ENCODE assay signal across 8 cellular contexts in the genomic region with DNA sequence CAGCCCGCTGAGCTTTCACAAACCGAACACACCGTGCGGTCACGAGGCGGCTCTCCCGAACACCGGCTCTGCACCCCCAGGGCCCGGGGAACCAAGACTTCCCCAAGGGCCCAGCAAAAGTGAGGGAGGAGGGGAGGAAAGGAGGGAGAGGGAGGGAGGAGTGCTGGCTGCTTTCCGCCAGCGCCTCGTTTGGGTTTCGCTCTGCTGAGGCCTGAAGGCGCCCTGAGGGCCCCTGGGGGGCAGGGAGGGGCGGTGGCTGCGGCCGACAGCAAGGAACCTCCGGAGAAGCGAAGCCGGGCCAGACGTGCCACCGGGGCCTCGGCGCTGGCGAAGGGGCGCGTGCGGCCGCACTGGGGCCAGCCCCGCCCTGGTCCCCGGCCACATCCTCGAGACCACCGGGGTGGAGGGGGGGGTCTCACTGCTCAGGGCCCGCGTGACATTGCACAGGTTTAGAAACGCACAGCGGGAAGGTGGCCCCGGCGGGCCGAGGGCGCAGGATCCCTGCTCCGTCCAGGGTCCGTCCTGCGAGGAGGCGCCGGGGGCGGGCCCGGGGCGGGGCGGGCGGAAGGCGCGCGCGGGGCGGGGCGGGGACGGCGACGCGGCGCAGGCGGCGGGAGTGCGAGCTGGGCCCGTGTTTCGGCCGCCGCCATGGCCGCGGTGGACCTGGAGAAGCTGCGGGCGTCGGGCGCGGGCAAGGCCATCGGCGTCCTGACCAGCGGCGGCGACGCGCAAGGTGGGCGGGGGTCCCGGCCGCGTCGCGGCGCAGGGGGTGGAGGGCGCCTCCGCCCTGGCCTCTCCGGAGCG. TPM values are rescaled to one million over a fixed set of nuclear protein-coding genes. Genes with fewer than 3 reads are reported as not detected.
DNase-seq lines count a peak whose midpoint lies in the region; ATAC-seq and TF ChIP-seq lines count a peak whose summit lies in the region.

Gene PFKL, plus strand, starts transcription at position 596 of the 804 bp plus-strand sequence. Its CDS starts 53 bp downstream, at position 649.

- 0 out of 2 replicates have a peak, but pooled peaks cover 3% of the 10 kb centered on the region for H3K79me2 ChIP-seq in GM23338 (replicated peaks; ENCODE audit: insufficient read depth)

- POLR2A ChIA-PET in MCF 10A (lab: Yijun Ruan, JAX), result interaction anchor here (0.6 to 2.4 kb wide), 7 partner anchors 22 to 541 kb away, joined by 3 to 10 read pairs (median 3); partner anchors contain the start of gene CFAP410

- H3K27me3 ChIP-seq in GM06990 (replicated peaks; ENCODE audit: control insufficient read depth, insufficient read depth, low read length) (no peaks in the 10 kb centered on the region), GM23338 (ENCODE audit: insufficient read depth) (peaks cover 10% of the 10 kb centered on the region; the same call in 1 of the 2 replicates), sigmoid colon (peaks cover 0 to 25% (median 25%) of the 10 kb centered on the region in 3 donors)

- peak within 1 kb of the TSS; percentile 83; the same call in 1 of the 2 replicates for H3K27ac ChIP-seq in GM23338 (ENCODE audit: low read depth)
- peak within 1 kb of the TSS; percentile 89 to 96 (median 92) for H3K27ac ChIP-seq in sigmoid colon

- no peak for TF ChIP-seq CTCF in GM06990 (IDR thresholded peaks at IDR 0.05; ENCODE audit: insufficient read depth, low read length, poor library complexity, severe bottlenecking)
- TF ChIP-seq CTCF in GM23338 (conservative IDR thresholded peaks at IDR 0.05; ENCODE audit: low read depth in 2 of 2), result no peak
- no peak for TF ChIP-seq CTCF in MCF 10A (IDR thresholded peaks at IDR 0.05; ENCODE audit: unreplicated experiment)
- no peak for TF ChIP-seq CTCF in sigmoid colon (IDR thresholded peaks at IDR 0.05)

- intact Hi-C loops in MCF 10A (cut with micrococcal nuclease), result no loop called here
- intact Hi-C loops in sigmoid colon (cut with DNase I), result loop anchor here (2.0 to 5.0 kb wide), 3 partner anchors 39 to 432 kb away; partner anchors contain the start of genes AGPAT3, CFAP410 and TRAPPC10

- ATAC-seq in GM23338, result peak; percentile 44
- no peak for ATAC-seq in GM18519 (IDR thresholded peaks at IDR 0.05; ENCODE audit: low FRiP score, unreplicated experiment)

- peak in 1 of 2 donors; percentile 33 for TF ChIP-seq POLR2A in sigmoid colon (IDR thresholded peaks at IDR 0.05)

- no peaks in the 10 kb centered on the region for H3K9me3 ChIP-seq in sigmoid colon

- H3K4me3 Mint-ChIP-seq in GM23338, result peak within 1 kb of the TSS; percentile 85
- H3K4me3 Mint-ChIP-seq in MCF 10A (ENCODE audit: unreplicated experiment), result peak within 1 kb of the TSS; percentile 72

- H3K36me3 Mint-ChIP-seq in GM23338 (ENCODE audit: low read depth) (no peaks in the 10 kb centered on the region), MCF 10A (ENCODE audit: insufficient read depth, unreplicated experiment) (peaks cover under 1% of the 10 kb centered on the region)

- DNase-seq in GM06990 (ENCODE audit: extremely low read depth, insufficient read length), result peak; percentile 91
- peak; percentile 72 for DNase-seq in GM23338 (ENCODE audit: low spot score)
- DNase-seq in LHCN-M2 (ENCODE audit: low read depth), result peak; percentile 44
- peak; percentile 78 for DNase-seq in UCSD-AML1 (lab: John Stamatoyannopoulos, UW; ENCODE audit: unreplicated experiment)
- peak; percentile 54 for DNase-seq in MCF 10A (ENCODE audit: unreplicated experiment)
- DNase-seq in sigmoid colon, result peak; percentile 81

- no peaks in the 10 kb centered on the region for H4K20me1 ChIP-seq in GM23338 (replicated peaks; ENCODE audit: insufficient read depth)

- H3K4me1 Mint-ChIP-seq in GM23338 (peaks cover 10% of the 10 kb centered on the region), MCF 10A (ENCODE audit: insufficient read depth, unreplicated experiment) (no peaks in the 10 kb centered on the region)

- H3K27ac Mint-ChIP-seq in GM23338 (0 out of 2 replicates have a peak within 1 kb of the TSS, but pooled peaks have one; percentile 74), MCF 10A (ENCODE audit: low read depth, unreplicated experiment) (peak within 1 kb of the TSS; percentile 69)

- H3K4me3 ChIP-seq in GM06990 (replicated peaks; ENCODE audit: low read depth, low read length) (peak within 1 kb of the TSS; percentile 91), GM23338 (peak within 1 kb of the TSS; percentile 76), iPS-11a (ENCODE audit: low read depth, low read length) (peak within 1 kb of the TSS; percentile 56), sigmoid colon (peak within 1 kb of the TSS; percentile 80 to 96 (median 92))

- CTCF ChIA-PET in MCF 10A (lab: Yijun Ruan, JAX), result interaction anchor here (0.6 to 1.0 kb wide), 2 partner anchors 324 to 1767 kb away, joined by 3 to 5 read pairs; no protein-coding TSS in a partner anchor

- 0 out of 2 replicates have a peak, but pooled peaks cover 4% of the 10 kb centered on the region for H3F3A ChIP-seq in GM23338 (replicated peaks; ENCODE audit: low read depth)

- no peaks in the 10 kb centered on the region for H3K9me2 ChIP-seq in GM23338 (ENCODE audit: insufficient read depth)

- peaks cover 1% of the 10 kb centered on the region; the same call in 1 of the 2 replicates for H3K36me3 ChIP-seq in GM06990 (ENCODE audit: control insufficient read depth, insufficient read depth, low read length)
- no peaks in the 10 kb centered on the region for H3K36me3 ChIP-seq in GM23338 (ENCODE audit: insufficient read depth)
- H3K36me3 ChIP-seq in sigmoid colon, result no peaks in the 10 kb centered on the region

- H3K27me3 Mint-ChIP-seq in GM23338 (ENCODE audit: insufficient read depth, low read depth, poor library complexity), result peaks cover 10% of the 10 kb centered on the region
- H3K27me3 Mint-ChIP-seq in MCF 10A (ENCODE audit: insufficient read depth, unreplicated experiment), result no peaks in the 10 kb centered on the region

- H3K4me2 ChIP-seq in GM23338, result peak within 1 kb of the TSS; percentile 94

- peak within 1 kb of the TSS; percentile 95 for H2AFZ ChIP-seq in GM23338

- H3K9me3 Mint-ChIP-seq in GM23338 (no peaks in the 10 kb centered on the region), MCF 10A (ENCODE audit: unreplicated experiment) (no peaks in the 10 kb centered on the region)

- BruUV-seq in MCF 10A (replicated peaks; lab: Mats Ljungman, UMichigan), result no TSS peak

- 1% methylated on average over 94 of the region's 94 CpGs for WGBS in sigmoid colon, 2 donors

- no peaks in the 10 kb centered on the region for H3K4me1 ChIP-seq in GM23338 (ENCODE audit: insufficient read depth)
- H3K4me1 ChIP-seq in sigmoid colon, result peaks cover 0 to 63% (median 51%) of the 10 kb centered on the region in 4 donors

- TF ChIP-seq EP300 in sigmoid colon (IDR thresholded peaks at IDR 0.05), result no peak

TF ChIP-seq in GM23338, 12 proteins besides CTCF, POLR2A, EP300 and RAD21:
- TF ChIP-seq POLR2AphosphoS5 (IDR thresholded peaks at IDR 0.05; ENCODE audit: low read depth) (peak; percentile 63; the same call in 1 of the 2 replicates), EZH2 (IDR thresholded peaks at IDR 0.05; ENCODE audit: low read depth, unreplicated experiment) (no peak)

RNA-seq across cellular contexts. Expression of gene PFKL, which starts in this region (rescaled TPM):
- total RNA-seq in GM23338 (2014; rRNA removed; shearing (Covaris generic)), result 92.3 and 106 TPM in 2 replicates
- polyA plus RNA-seq in GM23338 (2016; fragmentation: Nextera tagmentation; extraction: Ambion mirVana), result 39.9 and 40.3 TPM in 2 replicates
- 154 and 166 TPM in 2 replicates for total RNA-seq in LHCN-M2 (2014; rRNA removed)
- 105 TPM for polyA plus RNA-seq in LHCN-M2 (2012)
- 68.0 and 90.2 TPM in 2 replicates for total RNA-seq in MCF 10A (2022)
- total RNA-seq in sigmoid colon, result 10 to 100 TPM; 38.0 to 69.8 (median 50.4) TPM
- 100 to 1,000 TPM; 138 to 159 (median 157) TPM for polyA plus RNA-seq in sigmoid colon
